Comparison of ENCODE assay signal across 8 cellular contexts in the genomic region with DNA sequence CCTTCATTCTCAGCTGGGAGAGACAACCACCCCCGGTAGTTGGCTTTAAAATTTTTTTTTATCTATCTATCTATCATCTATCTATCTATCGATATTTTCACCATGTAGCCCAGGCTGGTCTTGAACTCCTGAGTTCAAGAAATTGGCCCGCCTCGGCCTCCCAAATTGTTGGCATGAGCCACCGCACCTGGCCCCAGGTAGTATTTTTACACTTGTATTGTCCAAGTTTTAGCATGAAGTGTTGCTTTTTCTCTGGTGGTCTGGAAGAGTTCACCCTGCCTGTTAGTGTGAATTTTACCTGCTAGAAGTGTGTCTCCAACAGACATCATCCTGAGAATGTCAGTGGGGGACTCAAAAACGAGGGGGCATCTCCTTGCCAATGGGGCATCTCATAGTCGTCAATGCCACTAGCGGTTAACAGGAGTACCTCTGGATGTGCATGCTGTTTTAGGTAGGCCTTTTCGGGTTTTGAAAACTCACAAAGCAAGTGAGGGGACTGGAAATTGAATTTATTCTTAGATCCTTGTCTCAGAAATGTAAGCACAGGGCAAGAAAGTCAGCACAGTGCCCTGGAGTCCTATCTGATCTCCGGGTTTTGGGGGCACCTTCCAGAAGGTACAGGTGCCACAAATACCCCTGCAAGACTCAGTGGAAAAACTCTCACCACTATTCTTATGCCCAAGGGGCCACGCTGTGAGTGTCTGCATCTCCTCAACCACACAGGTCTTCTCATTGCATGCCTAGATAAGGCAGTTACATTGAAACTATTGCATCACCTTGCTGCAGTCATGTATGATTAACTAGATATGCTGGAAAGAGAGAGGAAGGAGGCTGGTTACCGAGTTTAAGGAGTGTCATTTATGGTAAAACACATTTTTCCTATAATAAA. TPM values are rescaled to one million over a fixed set of nuclear protein-coding genes. Genes with fewer than 3 reads are reported as not detected.
DNase-seq lines count a peak whose midpoint lies in the region; ATAC-seq and TF ChIP-seq lines count a peak whose summit lies in the region.

No MANE protein-coding gene starts in this region.

- H3K27me3 Mint-ChIP-seq in neural crest cell (ENCODE audit: low read depth) = no peaks in the 10 kb centered on the region
- H3K27me3 Mint-ChIP-seq in neural progenitor cell (ENCODE audit: insufficient read depth, low read depth) = no peaks in the 10 kb centered on the region

- in situ Hi-C loops in Caki2 (cut with HindIII; ENCODE audit: low pct_unique_long_range_greater_than_20kb, low sequenced_read_pairs) = no loop called here

- H3K79me2 ChIP-seq in neural progenitor cell (ENCODE audit: low read depth) = no peaks in the 10 kb centered on the region

- H3K4me1 ChIP-seq in Peyer's patch = peaks cover 0 to 3% (median 0%) of the 10 kb centered on the region in 4 donors
- no peaks in the 10 kb centered on the region for H3K4me1 ChIP-seq in neural progenitor cell

- H3K9me3 Mint-ChIP-seq in neural crest cell (no peaks in the 10 kb centered on the region), neural progenitor cell (no peaks in the 10 kb centered on the region)

- TF ChIP-seq CTCF in neural crest cell (conservative IDR thresholded peaks at IDR 0.05) (no peak), Peyer's patch (IDR thresholded peaks at IDR 0.05) (no peak), neural progenitor cell (IDR thresholded peaks at IDR 0.05) (no peak)

- no peak overlapping the region for H3K27ac ChIP-seq in Peyer's patch
- H3K27ac ChIP-seq in neural progenitor cell = no peak overlapping the region

- H2AFZ ChIP-seq in neural progenitor cell (replicated peaks) = no peak overlapping the region

- peak overlapping the region in 2 of 4 donors; percentile 3 to 9 for H3K4me3 ChIP-seq in Peyer's patch
- no peak overlapping the region for H3K4me3 ChIP-seq in neural progenitor cell

- H4K20me1 ChIP-seq in neural progenitor cell (ENCODE audit: low read depth) = no peaks in the 10 kb centered on the region

- H3K36me3 ChIP-seq in Peyer's patch (no peaks in the 10 kb centered on the region), neural progenitor cell (no peaks in the 10 kb centered on the region)

- no peak overlapping the region for H3K9ac ChIP-seq in neural progenitor cell

- H3K4me2 ChIP-seq in neural progenitor cell = no peak overlapping the region

- ATAC-seq in GM19467 (IDR thresholded peaks at IDR 0.05; ENCODE audit: unreplicated experiment) = peak; percentile 74
- ATAC-seq in HG03469 (IDR thresholded peaks at IDR 0.05; ENCODE audit: unreplicated experiment) = peak; percentile 63

- no peak for TF ChIP-seq POLR2A in Peyer's patch (IDR thresholded peaks at IDR 0.05)

- H3K27me3 ChIP-seq in Peyer's patch (no peaks in the 10 kb centered on the region), neural progenitor cell (no peaks in the 10 kb centered on the region)

- no peak overlapping the region for H3K4me3 Mint-ChIP-seq in neural crest cell
- H3K4me3 Mint-ChIP-seq in neural progenitor cell = no peak overlapping the region

- H3K36me3 Mint-ChIP-seq in neural crest cell (ENCODE audit: low read depth) = no peaks in the 10 kb centered on the region
- H3K36me3 Mint-ChIP-seq in neural progenitor cell = no peaks in the 10 kb centered on the region

- DNase-seq in Caki2 (ENCODE audit: low read depth) (peak; percentile 52), activated T-cell treated with anti-CD3 and anti-CD28 coated beads for 4 hours (peak; percentile 14), neural crest cell (ENCODE audit: low read depth, low spot score) (no peak), Peyer's patch (no peak), neural progenitor cell (ENCODE audit: low spot score) (no peak), NCI-H1417 (lab: John Stamatoyannopoulos, UW) (no peak)

- H3K9me3 ChIP-seq in Peyer's patch (no peaks in the 10 kb centered on the region), neural progenitor cell (ENCODE audit: low read depth) (no peaks in the 10 kb centered on the region)

- H3K27ac Mint-ChIP-seq in neural crest cell (ENCODE audit: unreplicated experiment) (peak overlapping the region; percentile 57), neural progenitor cell (no peak overlapping the region)

- no peaks in the 10 kb centered on the region for H3F3A ChIP-seq in neural progenitor cell (ENCODE audit: low read depth)

- H3K4me1 Mint-ChIP-seq in neural crest cell (no peaks in the 10 kb centered on the region), neural progenitor cell (peaks cover 9% of the 10 kb centered on the region)

RNA-seq across cellular contexts. Expression of a gene that starts 37.1 kb away (rescaled TPM):
- total RNA-seq in Caki2 (2014; rRNA removed; shearing (Covaris generic); ENCODE audit: low replicate concordance) = 6.1 and 19.2 TPM in 2 replicates
- total RNA-seq in neural crest cell = 2.9 TPM in 2 replicates
- 10 to 100 TPM; 19.3 to 66.8 (median 30.6) TPM for total RNA-seq in Peyer's patch
- total RNA-seq in neural progenitor cell (ENCODE audit: low replicate concordance) = 1.8 and 5.3 TPM in 2 replicates

Comparison
In these comparisons a context has a peak if more than half of its experiments do, and no peak if none do; other contexts are left out.
1. DNase-seq: peak in Caki2 (single experiment) and activated T-cell treated with anti-CD3 and anti-CD28 coated beads for 4 hours (single experiment); none in neural crest cell (single experiment), Peyer's patch (0 of 3), neural progenitor cell (single experiment) and NCI-H1417 (0 of 3).